10 cellular contexts compared by ENCODE assay signal in genomic region chr2:48227617-48228344, GRCh38.
DNase-seq lines count a peak whose midpoint lies in the region; ATAC-seq and TF ChIP-seq lines count a peak whose summit lies in the region.
"Had no signal": no experiment of that assay in that cellular context is flagged by ENCODE, and none has a peak within 500 bp of the region (broad histone marks: within the 10 kb centered on the region; RNA-seq: fewer than 3 reads in every experiment).

No MANE protein-coding gene starts in this region.

- no peaks in the 10 kb centered on the region for H3K27me3 ChIP-seq in vagina
- H3K27me3 ChIP-seq: MG63, suprapubic skin had no signal

- no peaks in the 10 kb centered on the region for H3K9me3 ChIP-seq in vagina
- H3K9me3 ChIP-seq: MG63, suprapubic skin had no signal

- CTCF ChIA-PET in activated CD8-positive, alpha-beta memory T cell treated with anti-CD3 and anti-CD28 coated beads, Interleukin-2, amount 10 ng/mL, durations not matched to agents 7 days and 5 days (lab: Charles Lee) = no interaction called here

- TF ChIP-seq CTCF in vagina (IDR thresholded peaks at IDR 0.05) = no peak

- H3K36me3 ChIP-seq in vagina = no peaks in the 10 kb centered on the region
- H3K36me3 ChIP-seq: MG63, suprapubic skin had no signal

- H3K27me3 Mint-ChIP-seq in memory B cell = no peaks in the 10 kb centered on the region
- H3K27me3 Mint-ChIP-seq in activated CD8-positive, alpha-beta memory T cell treated with anti-CD3 and anti-CD28 coated beads, Interleukin-2, amount 10 ng/mL, durations not matched to agents 7 days and 5 days = no peaks in the 10 kb centered on the region

- H3K27ac Mint-ChIP-seq in memory B cell = no peak overlapping the region
- no peak overlapping the region for H3K27ac Mint-ChIP-seq in activated CD8-positive, alpha-beta memory T cell treated with anti-CD3 and anti-CD28 coated beads, Interleukin-2, amount 10 ng/mL, durations not matched to agents 7 days and 5 days

- in situ Hi-C loops in KBM-7 (cut with MboI; ENCODE audit: low pct_unique_long_range_greater_than_20kb, low sequenced_read_pairs) = no loop called here

- no peaks in the 10 kb centered on the region for H3K4me1 ChIP-seq in vagina
- H3K4me1 ChIP-seq: suprapubic skin had no signal

- no peaks in the 10 kb centered on the region for H3K36me3 Mint-ChIP-seq in memory B cell
- H3K36me3 Mint-ChIP-seq in activated CD8-positive, alpha-beta memory T cell treated with anti-CD3 and anti-CD28 coated beads, Interleukin-2, amount 10 ng/mL, durations not matched to agents 7 days and 5 days = no peaks in the 10 kb centered on the region

- no peak overlapping the region for H3K27ac ChIP-seq in vagina
- H3K27ac ChIP-seq: suprapubic skin had no signal

- peak; percentile 86 for DNase-seq in KBM-7
- peak in 1 of 2 donors; percentile 9 for DNase-seq in memory B cell (ENCODE audit: low spot score in 2 of 2)
- no peak for DNase-seq in activated CD8-positive, alpha-beta memory T cell treated with anti-CD3 and anti-CD28 coated beads, Interleukin-2, amount 10 ng/mL, durations not matched to agents 7 days and 5 days
- DNase-seq in vagina (ENCODE audit: extremely low spot score in 2 of 2) = no peak
- no peak for DNase-seq in SW480 (ENCODE audit: low spot score)
- no peak for DNase-seq in COR-L47 (lab: John Stamatoyannopoulos, UW)
- DNase-seq: MG63 had no signal

- H3K4me3 ChIP-seq in vagina = no peak overlapping the region
- H3K4me3 ChIP-seq: MG63, suprapubic skin had no signal

- TF ChIP-seq POLR2A in vagina (IDR thresholded peaks at IDR 0.05) = no peak

- ATAC-seq in GM18517 (IDR thresholded peaks at IDR 0.05; ENCODE audit: unreplicated experiment) (peak; percentile 69), HG02571 (IDR thresholded peaks at IDR 0.05; ENCODE audit: unreplicated experiment) (peak; percentile 62), memory B cell (ENCODE audit: low read depth) (peak; percentile 95)
- no peak for ATAC-seq in activated CD8-positive, alpha-beta memory T cell treated with anti-CD3 and anti-CD28 coated beads, Interleukin-2, amount 10 ng/mL, durations not matched to agents 7 days and 5 days

- peaks cover 13% of the 10 kb centered on the region for H3K4me1 Mint-ChIP-seq in memory B cell
- H3K4me1 Mint-ChIP-seq in activated CD8-positive, alpha-beta memory T cell treated with anti-CD3 and anti-CD28 coated beads, Interleukin-2, amount 10 ng/mL, durations not matched to agents 7 days and 5 days = peaks cover 6% of the 10 kb centered on the region

- intact Hi-C loops in vagina (cut with DNase I) = no loop called here

- H3K9me3 Mint-ChIP-seq in memory B cell = no peaks in the 10 kb centered on the region
- no peaks in the 10 kb centered on the region for H3K9me3 Mint-ChIP-seq in activated CD8-positive, alpha-beta memory T cell treated with anti-CD3 and anti-CD28 coated beads, Interleukin-2, amount 10 ng/mL, durations not matched to agents 7 days and 5 days (ENCODE audit: low read depth)

- peak overlapping the region; percentile 21 for H3K4me3 Mint-ChIP-seq in memory B cell
- no peak overlapping the region for H3K4me3 Mint-ChIP-seq in activated CD8-positive, alpha-beta memory T cell treated with anti-CD3 and anti-CD28 coated beads, Interleukin-2, amount 10 ng/mL, durations not matched to agents 7 days and 5 days
